In genomic region chr10:30750971-30751677, GRCh38 we compare ENCODE assay signal across 1 cellular context.
A peak's percentile ranks its signal among the peaks of the same experiment; 100 is the strongest.
TF ChIP-seq lines count a peak whose summit lies in the region.

No MANE protein-coding gene starts in this region.

TF ChIP-seq in GM12878, 131 proteins besides CTCF, POLR2A, EP300 and RAD21 (continued from another document):
- TF ChIP-seq TCF3 (IDR thresholded peaks at IDR 0.05; ENCODE audit: borderline replicate concordance, insufficient read depth, low read depth, low read length) (no peak), ZSCAN29 (IDR thresholded peaks at IDR 0.05) (no peak), CEBPB (IDR thresholded peaks at IDR 0.05; ENCODE audit: borderline replicate concordance in 1 of 2, low read depth in 2 of 2, low read length in 2 of 2) (no peak), ESRRA (IDR thresholded peaks at IDR 0.05; ENCODE audit: low read length) (no peak), STAT1 (conservative IDR thresholded peaks at IDR 0.05) (no peak), NFIC (IDR thresholded peaks at IDR 0.05; ENCODE audit: low read depth, low read length) (peak; percentile 69), PML (IDR thresholded peaks at IDR 0.05; ENCODE audit: low read length) (no peak), CREM (IDR thresholded peaks at IDR 0.05; ENCODE audit: low read depth) (no peak; the same call in 1 of the 2 replicates), SREBF1 (IDR thresholded peaks at IDR 0.05; ENCODE audit: low read length) (no peak), TCF7 (IDR thresholded peaks at IDR 0.05; ENCODE audit: borderline replicate concordance) (no peak), MXI1 (IDR thresholded peaks at IDR 0.05; ENCODE audit: low read depth, low read length) (no peak), BMI1 (IDR thresholded peaks at IDR 0.05; ENCODE audit: borderline replicate concordance) (no peak)
- TF ChIP-seq, protein P1, sequence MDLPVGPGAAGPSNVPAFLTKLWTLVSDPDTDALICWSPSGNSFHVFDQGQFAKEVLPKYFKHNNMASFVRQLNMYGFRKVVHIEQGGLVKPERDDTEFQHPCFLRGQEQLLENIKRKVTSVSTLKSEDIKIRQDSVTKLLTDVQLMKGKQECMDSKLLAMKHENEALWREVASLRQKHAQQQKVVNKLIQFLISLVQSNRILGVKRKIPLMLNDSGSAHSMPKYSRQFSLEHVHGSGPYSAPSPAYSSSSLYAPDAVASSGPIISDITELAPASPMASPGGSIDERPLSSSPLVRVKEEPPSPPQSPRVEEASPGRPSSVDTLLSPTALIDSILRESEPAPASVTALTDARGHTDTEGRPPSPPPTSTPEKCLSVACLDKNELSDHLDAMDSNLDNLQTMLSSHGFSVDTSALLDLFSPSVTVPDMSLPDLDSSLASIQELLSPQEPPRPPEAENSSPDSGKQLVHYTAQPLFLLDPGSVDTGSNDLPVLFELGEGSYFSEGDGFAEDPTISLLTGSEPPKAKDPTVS (IDR thresholded peaks at IDR 0.05; ENCODE audit: low read depth, low read length): no peak
- TF ChIP-seq, protein P2, sequence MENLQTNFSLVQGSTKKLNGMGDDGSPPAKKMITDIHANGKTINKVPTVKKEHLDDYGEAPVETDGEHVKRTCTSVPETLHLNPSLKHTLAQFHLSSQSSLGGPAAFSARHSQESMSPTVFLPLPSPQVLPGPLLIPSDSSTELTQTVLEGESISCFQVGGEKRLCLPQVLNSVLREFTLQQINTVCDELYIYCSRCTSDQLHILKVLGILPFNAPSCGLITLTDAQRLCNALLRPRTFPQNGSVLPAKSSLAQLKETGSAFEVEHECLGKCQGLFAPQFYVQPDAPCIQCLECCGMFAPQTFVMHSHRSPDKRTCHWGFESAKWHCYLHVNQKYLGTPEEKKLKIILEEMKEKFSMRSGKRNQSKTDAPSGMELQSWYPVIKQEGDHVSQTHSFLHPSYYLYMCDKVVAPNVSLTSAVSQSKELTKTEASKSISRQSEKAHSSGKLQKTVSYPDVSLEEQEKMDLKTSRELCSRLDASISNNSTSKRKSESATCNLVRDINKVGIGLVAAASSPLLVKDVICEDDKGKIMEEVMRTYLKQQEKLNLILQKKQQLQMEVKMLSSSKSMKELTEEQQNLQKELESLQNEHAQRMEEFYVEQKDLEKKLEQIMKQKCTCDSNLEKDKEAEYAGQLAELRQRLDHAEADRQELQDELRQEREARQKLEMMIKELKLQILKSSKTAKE (IDR thresholded peaks at IDR 0.05; ENCODE audit: low read depth, poor library complexity, severe bottlenecking): no peak
